ENCODE assay signal across 4 cellular contexts in genomic region chr11:34397120-34397519, GRCh38.
A peak's percentile ranks its signal among the peaks of the same experiment; 100 is the strongest.
TF ChIP-seq lines count a peak whose summit lies in the region.

No MANE protein-coding gene starts in this region.

TF ChIP-seq in SK-N-SH, 30 proteins besides CTCF, POLR2A, EP300 and RAD21:
- TF ChIP-seq TCF12 (IDR thresholded peaks at IDR 0.05) (no peak), MAX (IDR thresholded peaks at IDR 0.05; ENCODE audit: low read depth) (no peak), EZH2phosphoT487 (IDR thresholded peaks at IDR 0.05; ENCODE audit: borderline replicate concordance, low read depth) (no peak), MXI1 (IDR thresholded peaks at IDR 0.05; ENCODE audit: low read depth, low read length) (no peak)

TF ChIP-seq in SK-N-SH treated with all-trans-retinoic acid at 6 μM for 48 hours, 23 proteins besides CTCF, POLR2A, EP300 and RAD21:
- TF ChIP-seq TSHZ2 (CRISPR knock-in tag; IDR thresholded peaks at IDR 0.05) = no peak
- no peak for TF ChIP-seq ISL1 (CRISPR knock-in tag; IDR thresholded peaks at IDR 0.05)
- TF ChIP-seq OSR1 (CRISPR knock-in tag; IDR thresholded peaks at IDR 0.05) = no peak
- no peak for TF ChIP-seq ZNF565 (CRISPR knock-in tag; conservative IDR thresholded peaks at IDR 0.05; ENCODE audit: low read depth)
- TF ChIP-seq CSDC2 (CRISPR knock-in tag; IDR thresholded peaks at IDR 0.05) = no peak
- TF ChIP-seq, protein P1, sequence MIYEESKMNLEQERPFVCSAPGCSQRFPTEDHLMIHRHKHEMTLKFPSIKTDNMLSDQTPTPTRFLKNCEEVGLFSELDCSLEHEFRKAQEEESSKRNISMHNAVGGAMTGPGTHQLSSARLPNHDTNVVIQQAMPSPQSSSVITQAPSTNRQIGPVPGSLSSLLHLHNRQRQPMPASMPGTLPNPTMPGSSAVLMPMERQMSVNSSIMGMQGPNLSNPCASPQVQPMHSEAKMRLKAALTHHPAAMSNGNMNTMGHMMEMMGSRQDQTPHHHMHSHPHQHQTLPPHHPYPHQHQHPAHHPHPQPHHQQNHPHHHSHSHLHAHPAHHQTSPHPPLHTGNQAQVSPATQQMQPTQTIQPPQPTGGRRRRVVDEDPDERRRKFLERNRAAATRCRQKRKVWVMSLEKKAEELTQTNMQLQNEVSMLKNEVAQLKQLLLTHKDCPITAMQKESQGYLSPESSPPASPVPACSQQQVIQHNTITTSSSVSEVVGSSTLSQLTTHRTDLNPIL (CRISPR knock-in tag; IDR thresholded peaks at IDR 0.05; ENCODE audit: low read depth) = no peak
- TF ChIP-seq, protein P2, sequence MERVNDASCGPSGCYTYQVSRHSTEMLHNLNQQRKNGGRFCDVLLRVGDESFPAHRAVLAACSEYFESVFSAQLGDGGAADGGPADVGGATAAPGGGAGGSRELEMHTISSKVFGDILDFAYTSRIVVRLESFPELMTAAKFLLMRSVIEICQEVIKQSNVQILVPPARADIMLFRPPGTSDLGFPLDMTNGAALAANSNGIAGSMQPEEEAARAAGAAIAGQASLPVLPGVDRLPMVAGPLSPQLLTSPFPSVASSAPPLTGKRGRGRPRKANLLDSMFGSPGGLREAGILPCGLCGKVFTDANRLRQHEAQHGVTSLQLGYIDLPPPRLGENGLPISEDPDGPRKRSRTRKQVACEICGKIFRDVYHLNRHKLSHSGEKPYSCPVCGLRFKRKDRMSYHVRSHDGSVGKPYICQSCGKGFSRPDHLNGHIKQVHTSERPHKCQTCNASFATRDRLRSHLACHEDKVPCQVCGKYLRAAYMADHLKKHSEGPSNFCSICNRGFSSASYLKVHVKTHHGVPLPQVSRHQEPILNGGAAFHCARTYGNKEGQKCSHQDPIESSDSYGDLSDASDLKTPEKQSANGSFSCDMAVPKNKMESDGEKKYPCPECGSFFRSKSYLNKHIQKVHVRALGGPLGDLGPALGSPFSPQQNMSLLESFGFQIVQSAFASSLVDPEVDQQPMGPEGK (CRISPR knock-in tag; IDR thresholded peaks at IDR 0.05; ENCODE audit: borderline replicate concordance) = no peak
- no peak for TF ChIP-seq TCF4 (CRISPR knock-in tag; IDR thresholded peaks at IDR 0.05; ENCODE audit: borderline replicate concordance)
- no peak for TF ChIP-seq ZNF70 (CRISPR knock-in tag; IDR thresholded peaks at IDR 0.05)
- no peak for TF ChIP-seq ZFP30 (CRISPR knock-in tag; IDR thresholded peaks at IDR 0.05)
- no peak for TF ChIP-seq RARB (CRISPR knock-in tag; IDR thresholded peaks at IDR 0.05)

TF ChIP-seq in IMR-90, 13 proteins besides CTCF, POLR2A, EP300 and RAD21:
- TF ChIP-seq BHLHE40 (IDR thresholded peaks at IDR 0.05; ENCODE audit: low read depth, low read length) = no peak
- no peak for TF ChIP-seq SMC3 (IDR thresholded peaks at IDR 0.05; ENCODE audit: low read depth, low read length)
- no peak for TF ChIP-seq CEBPB (IDR thresholded peaks at IDR 0.05; ENCODE audit: low read depth, low read length)
- TF ChIP-seq RFX5 (IDR thresholded peaks at IDR 0.05; ENCODE audit: low read depth, low read length) = no peak
- TF ChIP-seq MAZ (IDR thresholded peaks at IDR 0.05; ENCODE audit: borderline replicate concordance, low read depth, low read length) = no peak
- TF ChIP-seq MAFK (IDR thresholded peaks at IDR 0.05; ENCODE audit: low read depth, low read length) = no peak
- TF ChIP-seq RCOR1 (IDR thresholded peaks at IDR 0.05; ENCODE audit: insufficient replicate concordance, low read length) = no peak
- no peak for TF ChIP-seq NFE2L2 (IDR thresholded peaks at IDR 0.05; ENCODE audit: low read depth, low read length)
- TF ChIP-seq MXI1 (IDR thresholded peaks at IDR 0.05; ENCODE audit: borderline replicate concordance, low read depth, low read length) = no peak
- TF ChIP-seq CHD1 (IDR thresholded peaks at IDR 0.05; ENCODE audit: low read depth, low read length) = no peak
- no peak for TF ChIP-seq ELK1 (IDR thresholded peaks at IDR 0.05; ENCODE audit: borderline replicate concordance, low read depth, low read length)

TF ChIP-seq in K562, 482 proteins besides CTCF, POLR2A, EP300 and RAD21:
- TF ChIP-seq CBX3 (IDR thresholded peaks at IDR 0.05; ENCODE audit: borderline replicate concordance in 1 of 2, low read length in 2 of 2) (no peak), JUND (IDR thresholded peaks at IDR 0.05; ENCODE audit: borderline replicate concordance, low read depth, low read length) (peak; percentile 61; the same call in 1 of the 2 replicates), JUND (tag; IDR thresholded peaks at IDR 0.05; ENCODE audit: borderline replicate concordance, low read depth, low read length) (peak; percentile 61; the same call in 2 of the 3 replicates), ATF7 (IDR thresholded peaks at IDR 0.05) (peak; percentile 71; the same call in 1 of the 2 replicates), GATAD2B (IDR thresholded peaks at IDR 0.05; ENCODE audit: borderline replicate concordance) (no peak), ELF2 (CRISPR knock-in tag; IDR thresholded peaks at IDR 0.05) (no peak), CREM (IDR thresholded peaks at IDR 0.05; ENCODE audit: low read depth) (0 out of 2 replicates have a peak, but pooled peaks have one; percentile 11), TEAD2 (tag; IDR thresholded peaks at IDR 0.05) (no peak), PTBP1 (IDR thresholded peaks at IDR 0.05; ENCODE audit: low read depth, low read length) (no peak), ZBTB40 (IDR thresholded peaks at IDR 0.05) (no peak), ZBTB40 (CRISPR knock-in tag; IDR thresholded peaks at IDR 0.05) (no peak), ATF3 (IDR thresholded peaks at IDR 0.05) (peak; percentile 83), ATF3 (CRISPR knock-in tag; conservative IDR thresholded peaks at IDR 0.05) (no peak), ZNF12 (CRISPR knock-in tag; IDR thresholded peaks at IDR 0.05) (no peak), TRIM28 (IDR thresholded peaks at IDR 0.05) (no peak), ZNF324 (CRISPR knock-in tag; IDR thresholded peaks at IDR 0.05) (no peak), POLR3A (IDR thresholded peaks at IDR 0.05; ENCODE audit: borderline replicate concordance, extremely low read depth, insufficient read depth, insufficient read length) (no peak), NFIC (IDR thresholded peaks at IDR 0.05) (peak; percentile 63), ZSCAN32 (CRISPR knock-in tag; IDR thresholded peaks at IDR 0.05) (no peak), ZNF561 (CRISPR knock-in tag; conservative IDR thresholded peaks at IDR 0.05) (no peak)
- TF ChIP-seq, protein P3, sequence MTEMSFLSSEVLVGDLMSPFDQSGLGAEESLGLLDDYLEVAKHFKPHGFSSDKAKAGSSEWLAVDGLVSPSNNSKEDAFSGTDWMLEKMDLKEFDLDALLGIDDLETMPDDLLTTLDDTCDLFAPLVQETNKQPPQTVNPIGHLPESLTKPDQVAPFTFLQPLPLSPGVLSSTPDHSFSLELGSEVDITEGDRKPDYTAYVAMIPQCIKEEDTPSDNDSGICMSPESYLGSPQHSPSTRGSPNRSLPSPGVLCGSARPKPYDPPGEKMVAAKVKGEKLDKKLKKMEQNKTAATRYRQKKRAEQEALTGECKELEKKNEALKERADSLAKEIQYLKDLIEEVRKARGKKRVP (CRISPR knock-in tag; IDR thresholded peaks at IDR 0.05) = no peak
